10 cellular contexts compared by ENCODE assay signal in genomic region chr12:95205685-95206084, GRCh38. TPM values are rescaled to one million over a fixed set of nuclear protein-coding genes. Genes with fewer than 3 reads are reported as not detected.
DNase-seq lines count a peak whose midpoint lies in the region; ATAC-seq and TF ChIP-seq lines count a peak whose summit lies in the region.
"Had no signal": no experiment of that assay in that cellular context is flagged by ENCODE, and none has a peak within 500 bp of the region (broad histone marks: within the 10 kb centered on the region; RNA-seq: fewer than 3 reads in every experiment).

No MANE protein-coding gene starts in this region.

- no peak overlapping the region for H3K4me3 ChIP-seq in transverse colon

- TF ChIP-seq EP300 in transverse colon (IDR thresholded peaks at IDR 0.05; ENCODE audit: low read depth): no peak

- no peaks in the 10 kb centered on the region for H3K27me3 ChIP-seq in transverse colon

- no peak for TF ChIP-seq POLR2A in transverse colon (IDR thresholded peaks at IDR 0.05)

- DNase-seq in KG1 (lab: John Stamatoyannopoulos, UW) (peak; percentile 29), cerebellar cortex (ENCODE audit: low spot score) (peak; percentile 25), kidney tubule cell (ENCODE audit: low spot score) (peak; percentile 71), transverse colon (no peak), NCI-H2227 treated with DMSO at 0.1 percent for 48 hours (lab: John Stamatoyannopoulos, UW) (no peak), NCI-H1694 (lab: John Stamatoyannopoulos, UW) (no peak)
- no peak for DNase-seq in stimulated activated CD4-positive, alpha-beta T cell treated with anti-CD3 and anti-CD28 coated beads, Interleukin-12 subunit alpha, Interleukin-12 subunit beta, amount 100 ng/mL, for 4 hours
- DNase-seq: naive B cell, NCI-H526 treated with DMSO at 0.1 percent for 48 hours had no signal

- WGBS in transverse colon (ENCODE audit: low coverage in 1 of 2), 2 donors: 60% methylated on average over 4 of the region's 4 CpGs; no CpG with 5 or more reads in 1 of the 2 donors

- no peak for TF ChIP-seq CTCF in transverse colon (IDR thresholded peaks at IDR 0.05)

- ATAC-seq in GM18868 (IDR thresholded peaks at IDR 0.05; ENCODE audit: unreplicated experiment): no peak

- H3K27ac ChIP-seq in transverse colon: peak overlapping the region; percentile 62 to 78 (median 75)

- intact Hi-C loops in transverse colon (cut with DNase I; ENCODE audit: low total_unique reads): no loop called here

- in situ Hi-C loops in transverse colon (cut with MboI; ENCODE audit: low pct_ligation_motif_present in 1 of 4, low pct_unique_long_range_greater_than_20kb in 1 of 4, low sequenced_read_pairs in 3 of 4): no loop called here

- H3K4me1 ChIP-seq in transverse colon: peaks cover 17 to 61% (median 38%) of the 10 kb centered on the region in 4 donors

- no peaks in the 10 kb centered on the region for H3K36me3 ChIP-seq in transverse colon

- H3K9me3 ChIP-seq in transverse colon: no peaks in the 10 kb centered on the region

RNA-seq across cellular contexts. Expression of gene FGD6, which starts 11.6 kb away (rescaled TPM):
- 10 to 100 TPM; 25.0 to 37.0 (median 32.1) TPM for total RNA-seq in transverse colon

RNA-seq across cellular contexts. Expression of gene VEZT, which starts 11.9 kb away (rescaled TPM):
- total RNA-seq in transverse colon: 100 to 1,000 TPM in 1 of 4 donors, 10 to 100 TPM in 3; 55.2 to 130 (median 85.5) TPM

Comparison
In these comparisons a context has a peak if more than half of its experiments do, and no peak if none do; other contexts are left out.
1. DNase-seq: peak in KG1 (single experiment), cerebellar cortex (single experiment) and kidney tubule cell (single experiment); none in transverse colon (single experiment), NCI-H2227 treated with DMSO at 0.1 percent for 48 hours (single experiment), stimulated activated CD4-positive, alpha-beta T cell treated with anti-CD3 and anti-CD28 coated beads, Interleukin-12 subunit alpha, Interleukin-12 subunit beta, amount 100 ng/mL, for 4 hours (single experiment) and NCI-H1694 (single experiment).